In the genomic region with DNA sequence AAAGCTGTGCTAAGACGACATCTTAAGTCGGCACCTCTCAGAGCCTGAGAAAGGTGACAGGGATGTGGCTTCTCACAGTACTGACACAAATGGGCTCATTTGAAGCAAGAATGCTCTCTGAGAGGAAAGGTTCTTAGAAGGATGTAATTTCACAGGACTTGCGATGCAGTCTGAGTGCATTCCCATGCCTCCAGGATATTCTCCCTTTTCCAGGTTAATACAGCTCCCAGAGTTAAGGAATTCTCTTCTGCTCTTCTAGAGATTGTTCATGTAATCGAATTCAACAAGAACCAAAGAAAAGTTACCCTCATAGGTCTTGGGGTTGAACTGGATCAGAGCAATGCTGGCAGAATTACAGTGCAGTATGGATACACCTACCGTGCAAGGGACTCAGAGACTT, we compare ENCODE assay signal across 23 cellular contexts.
DNase-seq lines count a peak whose midpoint lies in the region; FAIRE-seq and TF ChIP-seq lines count a peak whose summit lies in the region.
"Had no signal": no experiment of that assay in that cellular context is flagged by ENCODE, and none has a peak within 500 bp of the region (broad histone marks: within the 10 kb centered on the region; RNA-seq: fewer than 3 reads in every experiment).

No MANE protein-coding gene starts in this region.

- 68% methylated on average over 5 of the region's 5 CpGs for WGBS in esophagus muscularis mucosa

- intact Hi-C loops in esophagus muscularis mucosa (cut with DNase I) (no loop called here), cardiac septum (cut with DNase I) (no loop called here)

- TF ChIP-seq EP300 in esophagus muscularis mucosa (IDR thresholded peaks at IDR 0.05) = no peak

- H3K4me3 ChIP-seq in esophagus muscularis mucosa (no peak overlapping the region), parathyroid adenoma (ENCODE audit: low read depth, low read length) (no peak overlapping the region)
- H3K4me3 ChIP-seq: A549; BLaER1 treated with 17β-estradiol and CSF1 and Interleukin-3, amounts not matched to agents 10 nM and 100 nM; GM12878 had no signal

- no peak overlapping the region for H3K4me2 ChIP-seq in parathyroid adenoma (ENCODE audit: low read length)
- H3K4me2 ChIP-seq: A549; BLaER1 treated with 17β-estradiol and CSF1 and Interleukin-3, amounts not matched to agents 10 nM and 100 nM had no signal

- no peak for TF ChIP-seq POLR2A in esophagus muscularis mucosa (IDR thresholded peaks at IDR 0.05; ENCODE audit: low read depth)

- POLR2A ChIA-PET in GM10248 (lab: Yijun Ruan, JAX) = no interaction called here

- TF ChIP-seq CTCF in D721Med (IDR thresholded peaks at IDR 0.05; ENCODE audit: insufficient read depth, missing control alignments) (no peak), esophagus muscularis mucosa (IDR thresholded peaks at IDR 0.05) (no peak), parathyroid adenoma (IDR thresholded peaks at IDR 0.05) (no peak), GM10248 (IDR thresholded peaks at IDR 0.05; ENCODE audit: control extremely low read depth, extremely low read depth, low read depth, missing control alignments) (no peak)

- FAIRE-seq in D721Med (lab: Jason Lieb, UNC) = peak; percentile 16
- FAIRE-seq: A549, G401.6, GM12878, GM12892, GM18507 had no signal

- H3K4me1 ChIP-seq in esophagus muscularis mucosa (no peaks in the 10 kb centered on the region), parathyroid adenoma (no peaks in the 10 kb centered on the region)
- H3K4me1 ChIP-seq: A549; BLaER1 treated with 17β-estradiol and CSF1 and Interleukin-3, amounts not matched to agents 10 nM and 100 nM; Caco-2 had no signal

- no peaks in the 10 kb centered on the region for H3K79me2 ChIP-seq in parathyroid adenoma

- no peak overlapping the region for H3K27ac ChIP-seq in esophagus muscularis mucosa (replicated peaks in 1 of 4)
- H3K27ac ChIP-seq in parathyroid adenoma = no peak overlapping the region
- H3K27ac ChIP-seq: 22Rv1; A549; BLaER1 treated with 17β-estradiol and CSF1 and Interleukin-3, amounts not matched to agents 10 nM and 100 nM; C4-2B had no signal

- H3K9ac ChIP-seq in parathyroid adenoma = no peak overlapping the region
- H3K9ac ChIP-seq: BLaER1 treated with 17β-estradiol and CSF1 and Interleukin-3, amounts not matched to agents 10 nM and 100 nM had no signal

- H3K36me3 ChIP-seq in esophagus muscularis mucosa (no peaks in the 10 kb centered on the region), parathyroid adenoma (ENCODE audit: control insufficient read depth, insufficient read depth, low read length) (no peaks in the 10 kb centered on the region)
- H3K36me3 ChIP-seq: BLaER1 treated with 17β-estradiol and CSF1 and Interleukin-3, amounts not matched to agents 10 nM and 100 nM had no signal

- H2AFZ ChIP-seq in parathyroid adenoma = peak overlapping the region; percentile 25

- DNase-seq in D721Med (ENCODE audit: insufficient read length, low spot score) (no peak), esophagus muscularis mucosa (ENCODE audit: extremely low spot score) (peak; percentile 64), cardiac septum (ENCODE audit: low spot score) (no peak), GM10248 (ENCODE audit: extremely low spot score) (no peak)
- DNase-seq: AML-193; Caco-2; Calu3; CD4-positive, alpha-beta T cell; CD8-positive, alpha-beta T cell; DMS 273 treated with DMSO at 0.1 percent for 48 hours; DMS153; DMS53; DMS79; GF-D8 had no signal

- H3K27me3 ChIP-seq in esophagus muscularis mucosa = peaks cover 0 to 33% (median 0%) of the 10 kb centered on the region in 4 donors
- no peaks in the 10 kb centered on the region for H3K27me3 ChIP-seq in parathyroid adenoma (ENCODE audit: control insufficient read depth, insufficient read depth, low read length)
- H3K27me3 ChIP-seq: BLaER1 treated with 17β-estradiol and CSF1 and Interleukin-3, amounts not matched to agents 10 nM and 100 nM had no signal

- CTCF ChIA-PET in GM10248 (lab: Yijun Ruan, JAX) = interaction anchor here (0.9 kb wide), 1 partner anchor 17 kb away, joined by 4 read pairs; no protein-coding TSS in a partner anchor

- H3K9me3 ChIP-seq in esophagus muscularis mucosa = no peaks in the 10 kb centered on the region
- no peaks in the 10 kb centered on the region for H3K9me3 ChIP-seq in parathyroid adenoma (ENCODE audit: control insufficient read depth, low read length)
- H3K9me3 ChIP-seq: A549; BLaER1 treated with 17β-estradiol and CSF1 and Interleukin-3, amounts not matched to agents 10 nM and 100 nM; Caco-2 had no signal
